8 cellular contexts compared by ENCODE assay signal in the genomic region with DNA sequence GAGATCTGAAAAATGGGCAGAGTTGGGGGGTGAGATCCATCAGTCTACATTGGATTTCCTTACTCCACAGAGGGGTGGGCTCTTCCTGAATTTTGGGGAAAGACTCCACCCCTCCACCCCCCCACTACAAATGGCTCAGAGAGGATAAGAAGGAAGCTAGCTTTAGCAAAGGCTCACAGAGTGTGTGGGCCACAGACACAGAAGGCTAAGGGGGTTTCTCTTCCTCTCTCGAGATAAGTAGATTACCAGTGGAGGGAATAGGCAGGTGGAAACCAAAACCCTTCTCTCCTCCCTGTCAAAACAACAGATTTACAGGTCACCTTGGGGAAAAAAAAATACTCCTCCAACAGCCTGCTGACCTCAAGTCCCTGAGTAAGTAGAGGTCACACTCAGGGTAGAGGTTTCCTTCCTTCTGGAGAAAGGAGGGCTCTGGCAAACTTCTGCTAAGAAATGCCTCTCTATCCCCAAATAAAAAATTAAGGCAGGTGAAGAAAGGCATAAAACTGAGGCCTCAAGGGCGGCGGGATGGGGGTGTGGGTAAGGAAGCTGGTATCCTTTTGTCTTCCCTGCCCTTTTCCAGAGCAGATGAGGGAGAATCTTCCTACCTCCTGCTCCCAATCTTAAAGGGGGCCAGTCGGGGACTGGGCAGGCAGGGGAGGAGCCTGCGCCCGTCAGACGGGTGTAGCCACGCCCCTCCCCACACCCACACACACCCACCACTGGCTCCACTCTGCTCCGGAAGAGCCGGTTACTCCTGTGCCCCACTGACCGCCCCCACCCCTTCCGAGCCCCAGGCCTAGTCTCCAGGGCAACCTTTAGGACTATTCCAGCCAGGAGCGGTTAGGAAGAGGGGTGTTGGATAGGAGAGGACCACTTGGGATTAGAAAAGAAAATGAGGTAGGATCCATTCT. TPM values are rescaled to one million over a fixed set of nuclear protein-coding genes. Genes with fewer than 3 reads are reported as not detected.
A peak's percentile ranks its signal among the peaks of the same experiment; 100 is the strongest.
DNase-seq lines count a peak whose midpoint lies in the region; ATAC-seq and TF ChIP-seq lines count a peak whose summit lies in the region.

No MANE protein-coding gene starts in this region.

- no peak for TF ChIP-seq RAD21 in liver (IDR thresholded peaks at IDR 0.05)

- WGBS in liver: 16% methylated on average over 13 of the region's 13 CpGs

- no peaks in the 10 kb centered on the region for H3K9me3 ChIP-seq in liver (ENCODE audit: control insufficient read depth in 4 of 4, low read length in 3 of 4)

- H3K27ac ChIP-seq in coronary artery: peak overlapping the region; percentile 49 to 98
- H3K27ac ChIP-seq in liver (ENCODE audit: low read depth in 1 of 2, low read length in 2 of 2): peak overlapping the region; percentile 57 to 62

- H3K4me3 ChIP-seq in coronary artery (peak overlapping the region; percentile 96), liver (ENCODE audit: low read depth in 1 of 3, low read length in 3 of 3) (peak overlapping the region in 1 of 3 donors; percentile 9)

- H3K36me3 ChIP-seq in liver (ENCODE audit: control insufficient read depth in 4 of 4, insufficient read depth in 3 of 4, low read depth in 1 of 4, low read length in 3 of 4): no peaks in the 10 kb centered on the region

- DNase-seq in AG08395 (ENCODE audit: low spot score) (peak; percentile 49), MV-4-11 (lab: John Stamatoyannopoulos, UW) (peak; percentile 54), coronary artery (ENCODE audit: low spot score) (no peak), amniotic stem cell (lab: John Stamatoyannopoulos, UW) (no peak)
- peak; percentile 66 for DNase-seq in activated CD4-positive, alpha-beta T cell treated with anti-CD3 and anti-CD28 coated beads for 48 hours
- peak; percentile 24 to 54 (median 41) for DNase-seq in stimulated activated CD4-positive, alpha-beta T cell treated with anti-CD3 and anti-CD28 coated beads, TNF-alpha, amount 100 ng/mL, for 4 hours (ENCODE audit: low read depth in 3 of 3)

- H3K27me3 ChIP-seq in liver (ENCODE audit: control insufficient read depth in 4 of 4, insufficient read depth in 4 of 4, low read length in 3 of 4): no peaks in the 10 kb centered on the region

- ATAC-seq in GM19025 (IDR thresholded peaks at IDR 0.05; ENCODE audit: low read depth, unreplicated experiment): peak; percentile 18

- peaks cover 14 to 71% (median 57%) of the 10 kb centered on the region in 4 donors for H3K4me1 ChIP-seq in liver (ENCODE audit: control insufficient read depth in 4 of 4, insufficient read depth in 4 of 4, low read length in 3 of 4)

- no peak overlapping the region for H3K9ac ChIP-seq in liver (ENCODE audit: low read depth in 1 of 2, low read length in 2 of 2)

- TF ChIP-seq CTCF in coronary artery (IDR thresholded peaks at IDR 0.05) (no peak), liver (IDR thresholded peaks at IDR 0.05; ENCODE audit: low read depth, low read length, missing input control) (no peak)

TF ChIP-seq in liver, 16 proteins besides CTCF, POLR2A, EP300 and RAD21:
- TF ChIP-seq, protein P1, sequence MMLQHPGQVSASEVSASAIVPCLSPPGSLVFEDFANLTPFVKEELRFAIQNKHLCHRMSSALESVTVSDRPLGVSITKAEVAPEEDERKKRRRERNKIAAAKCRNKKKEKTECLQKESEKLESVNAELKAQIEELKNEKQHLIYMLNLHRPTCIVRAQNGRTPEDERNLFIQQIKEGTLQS (IDR thresholded peaks at IDR 0.05): no peak
- TF ChIP-seq FOXA2 (IDR thresholded peaks at IDR 0.05) (no peak), HNF4G (IDR thresholded peaks at IDR 0.05) (no peak), RXRA (IDR thresholded peaks at IDR 0.05) (no peak), JUND (IDR thresholded peaks at IDR 0.05) (no peak), HNF4A (conservative IDR thresholded peaks at IDR 0.05) (no peak), NR2F2 (IDR thresholded peaks at IDR 0.05) (no peak), YY1 (IDR thresholded peaks at IDR 0.05) (no peak), SP1 (IDR thresholded peaks at IDR 0.05) (no peak), EGR1 (IDR thresholded peaks at IDR 0.05; ENCODE audit: low read depth in 2 of 2) (no peak), FOXA1 (IDR thresholded peaks at IDR 0.05) (no peak), GABPA (IDR thresholded peaks at IDR 0.05 in 1 of 2, conservative IDR thresholded peaks at IDR 0.05 in 1 of 2) (no peak), TAF1 (conservative IDR thresholded peaks at IDR 0.05) (no peak)
- TF ChIP-seq, protein P2, sequence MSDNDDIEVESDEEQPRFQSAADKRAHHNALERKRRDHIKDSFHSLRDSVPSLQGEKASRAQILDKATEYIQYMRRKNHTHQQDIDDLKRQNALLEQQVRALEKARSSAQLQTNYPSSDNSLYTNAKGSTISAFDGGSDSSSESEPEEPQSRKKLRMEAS (IDR thresholded peaks at IDR 0.05): no peak
- TF ChIP-seq, protein P3, sequence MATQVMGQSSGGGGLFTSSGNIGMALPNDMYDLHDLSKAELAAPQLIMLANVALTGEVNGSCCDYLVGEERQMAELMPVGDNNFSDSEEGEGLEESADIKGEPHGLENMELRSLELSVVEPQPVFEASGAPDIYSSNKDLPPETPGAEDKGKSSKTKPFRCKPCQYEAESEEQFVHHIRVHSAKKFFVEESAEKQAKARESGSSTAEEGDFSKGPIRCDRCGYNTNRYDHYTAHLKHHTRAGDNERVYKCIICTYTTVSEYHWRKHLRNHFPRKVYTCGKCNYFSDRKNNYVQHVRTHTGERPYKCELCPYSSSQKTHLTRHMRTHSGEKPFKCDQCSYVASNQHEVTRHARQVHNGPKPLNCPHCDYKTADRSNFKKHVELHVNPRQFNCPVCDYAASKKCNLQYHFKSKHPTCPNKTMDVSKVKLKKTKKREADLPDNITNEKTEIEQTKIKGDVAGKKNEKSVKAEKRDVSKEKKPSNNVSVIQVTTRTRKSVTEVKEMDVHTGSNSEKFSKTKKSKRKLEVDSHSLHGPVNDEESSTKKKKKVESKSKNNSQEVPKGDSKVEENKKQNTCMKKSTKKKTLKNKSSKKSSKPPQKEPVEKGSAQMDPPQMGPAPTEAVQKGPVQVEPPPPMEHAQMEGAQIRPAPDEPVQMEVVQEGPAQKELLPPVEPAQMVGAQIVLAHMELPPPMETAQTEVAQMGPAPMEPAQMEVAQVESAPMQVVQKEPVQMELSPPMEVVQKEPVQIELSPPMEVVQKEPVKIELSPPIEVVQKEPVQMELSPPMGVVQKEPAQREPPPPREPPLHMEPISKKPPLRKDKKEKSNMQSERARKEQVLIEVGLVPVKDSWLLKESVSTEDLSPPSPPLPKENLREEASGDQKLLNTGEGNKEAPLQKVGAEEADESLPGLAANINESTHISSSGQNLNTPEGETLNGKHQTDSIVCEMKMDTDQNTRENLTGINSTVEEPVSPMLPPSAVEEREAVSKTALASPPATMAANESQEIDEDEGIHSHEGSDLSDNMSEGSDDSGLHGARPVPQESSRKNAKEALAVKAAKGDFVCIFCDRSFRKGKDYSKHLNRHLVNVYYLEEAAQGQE (IDR thresholded peaks at IDR 0.05): no peak
- TF ChIP-seq, protein P4, sequence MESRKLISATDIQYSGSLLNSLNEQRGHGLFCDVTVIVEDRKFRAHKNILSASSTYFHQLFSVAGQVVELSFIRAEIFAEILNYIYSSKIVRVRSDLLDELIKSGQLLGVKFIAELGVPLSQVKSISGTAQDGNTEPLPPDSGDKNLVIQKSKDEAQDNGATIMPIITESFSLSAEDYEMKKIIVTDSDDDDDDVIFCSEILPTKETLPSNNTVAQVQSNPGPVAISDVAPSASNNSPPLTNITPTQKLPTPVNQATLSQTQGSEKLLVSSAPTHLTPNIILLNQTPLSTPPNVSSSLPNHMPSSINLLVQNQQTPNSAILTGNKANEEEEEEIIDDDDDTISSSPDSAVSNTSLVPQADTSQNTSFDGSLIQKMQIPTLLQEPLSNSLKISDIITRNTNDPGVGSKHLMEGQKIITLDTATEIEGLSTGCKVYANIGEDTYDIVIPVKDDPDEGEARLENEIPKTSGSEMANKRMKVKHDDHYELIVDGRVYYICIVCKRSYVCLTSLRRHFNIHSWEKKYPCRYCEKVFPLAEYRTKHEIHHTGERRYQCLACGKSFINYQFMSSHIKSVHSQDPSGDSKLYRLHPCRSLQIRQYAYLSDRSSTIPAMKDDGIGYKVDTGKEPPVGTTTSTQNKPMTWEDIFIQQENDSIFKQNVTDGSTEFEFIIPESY (IDR thresholded peaks at IDR 0.05): no peak

RNA-seq across cellular contexts. Expression of a gene that starts 1.9 kb away (rescaled TPM):
- total RNA-seq in liver: 10 to 100 TPM; 23.0 to 31.9 TPM
- 10 to 100 TPM; 12.8 to 21.0 TPM for polyA plus RNA-seq in liver

RNA-seq across cellular contexts. Expression of a gene that starts 13.7 kb away (rescaled TPM):
- total RNA-seq in liver: 100 to 1,000 TPM; 273 to 347 TPM
- polyA plus RNA-seq in liver: 100 to 1,000 TPM; 528 to 569 TPM

RNA-seq across cellular contexts. Expression of a gene that starts 56.0 kb away (rescaled TPM):
- total RNA-seq in liver: 10 to 100 TPM; 65.0 to 87.2 TPM
- polyA plus RNA-seq in liver: 10 to 100 TPM; 75.4 to 94.1 TPM

Comparison
In these comparisons a context has a peak if more than half of its experiments do, and no peak if none do; other contexts are left out.
1. DNase-seq: peak in AG08395 (single experiment), MV-4-11 (single experiment), activated CD4-positive, alpha-beta T cell treated with anti-CD3 and anti-CD28 coated beads for 48 hours (single experiment) and stimulated activated CD4-positive, alpha-beta T cell treated with anti-CD3 and anti-CD28 coated beads, TNF-alpha, amount 100 ng/mL, for 4 hours (3 of 3); none in coronary artery (single experiment) and amniotic stem cell (single experiment).